29 cellular contexts compared by ENCODE assay signal in the genomic region with DNA sequence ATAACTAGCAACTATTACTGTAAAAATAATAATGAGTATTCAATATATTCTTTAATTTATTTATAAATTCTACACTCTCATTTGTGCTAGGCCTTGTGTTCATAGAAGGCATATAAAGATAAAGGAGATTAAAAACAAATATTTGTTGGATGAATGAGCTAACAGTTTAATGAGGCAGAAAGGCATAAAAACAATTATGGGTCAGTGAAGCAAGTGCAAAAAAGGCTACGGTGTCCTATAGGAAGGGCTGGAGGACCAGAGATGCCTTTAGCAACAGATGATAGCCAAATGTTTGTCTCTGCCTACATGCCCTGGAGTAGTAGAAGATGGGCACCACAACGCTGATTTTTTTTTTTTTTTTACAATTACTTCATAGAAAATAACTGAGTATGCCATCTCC. TPM values are rescaled to one million over a fixed set of nuclear protein-coding genes. Genes with fewer than 3 reads are reported as not detected.
"Had no signal": no experiment of that assay in that cellular context is flagged by ENCODE, and none has a peak within 500 bp of the region (broad histone marks: within the 10 kb centered on the region; RNA-seq: fewer than 3 reads in every experiment).

No MANE protein-coding gene starts in this region.

- H3K4me3 ChIP-seq: neural progenitor cell, ovary, psoas muscle, skin epidermis, smooth muscle cell, spleen, suprapubic skin, testis, tibial artery, transverse colon, upper lobe of right lung, uterus had no signal

- H3K9me3 ChIP-seq: ovary, psoas muscle, spleen, suprapubic skin, testis, tibial artery, transverse colon, upper lobe of right lung, uterus had no signal

- H3K27me3 ChIP-seq: ovary, spleen, suprapubic skin, testis, tibial artery, transverse colon, upper lobe of right lung, uterus had no signal

- H3K36me3 ChIP-seq: neural progenitor cell, ovary, spleen, suprapubic skin, tibial artery, transverse colon, upper lobe of right lung, uterus had no signal

- H3K27ac ChIP-seq: neural progenitor cell, ovary, parathyroid adenoma, psoas muscle, skin epidermis, spleen, suprapubic skin, testis, tibial artery, transverse colon, upper lobe of right lung, uterus had no signal

- H3K4me1 ChIP-seq: parathyroid adenoma, psoas muscle, spleen, testis, tibial artery, transverse colon, upper lobe of right lung, uterus had no signal

- ATAC-seq: natural killer cell; psoas muscle; right cardiac atrium; sciatic nerve; stimulated activated memory B cell treated with anti-CD40 and anti-IgM and Interleukin-4, amounts not matched to agents 10 μg/mL and 1 μg/mL and 100 μg/mL, for 72 hours; stimulated activated naive CD8-positive, alpha-beta T cell treated with anti-CD3 and anti-CD28 coated beads, Interleukin-15, amount 100 ng/mL, for 72 hours; stimulated activated naive CD8-positive, alpha-beta T cell treated with anti-CD3 and anti-CD28 coated beads, Interleukin-15, Interleukin-2, amounts not matched to agents 100 U/mL and 50 U/mL, for 24 hours; upper lobe of right lung had no signal

- H3K9ac ChIP-seq: neural progenitor cell, parathyroid adenoma had no signal

- DNase-seq: natural killer cell; occipital lobe; ovary; posterior cingulate gyrus; psoas muscle; right cardiac atrium; spleen; stimulated activated CD4-positive, alpha-beta T cell treated with anti-CD3 and anti-CD28 coated beads, Interleukin-12 subunit alpha, Interleukin-12 subunit beta, amount 100 ng/mL, for 4 hours; stimulated activated CD4-positive, alpha-beta T cell treated with anti-CD3 and anti-CD28 coated beads, Interleukin-1b, Interleukin-23, amount 100 ng/mL, for 48 hours; stimulated activated CD4-positive, alpha-beta T cell treated with anti-CD3 and anti-CD28 coated beads, Interleukin-4, amount 100 ng/mL, for 1 hour; stimulated activated CD4-positive, alpha-beta T cell treated with anti-CD3 and anti-CD28 coated beads, Interleukin-4, amount 100 ng/mL, for 4 hours; stimulated activated CD8-positive, alpha-beta memory T cell treated with anti-CD3 and anti-CD28 coated beads, Interleukin-4, amount 100 ng/mL, for 48 hours; stimulated activated naive CD4-positive, alpha-beta T cell; stimulated activated naive CD8-positive, alpha-beta T cell treated with anti-CD3 and anti-CD28 coated beads, Interleukin-15, amount 100 ng/mL, for 72 hours; stimulated activated naive CD8-positive, alpha-beta T cell treated with anti-CD3 and anti-CD28 coated beads, Interleukin-15, Interleukin-2, amounts not matched to agents 100 U/mL and 50 U/mL, for 24 hours; substantia nigra; testis; tibial artery; transverse colon; upper lobe of right lung; uterus had no signal

RNA-seq across cellular contexts. Expression of a gene that starts 45.7 kb away (rescaled TPM):
- total RNA-seq: progenitor cell of endocrine pancreas had no signal
